ENCODE assay signal across 9 cellular contexts in the genomic region with DNA sequence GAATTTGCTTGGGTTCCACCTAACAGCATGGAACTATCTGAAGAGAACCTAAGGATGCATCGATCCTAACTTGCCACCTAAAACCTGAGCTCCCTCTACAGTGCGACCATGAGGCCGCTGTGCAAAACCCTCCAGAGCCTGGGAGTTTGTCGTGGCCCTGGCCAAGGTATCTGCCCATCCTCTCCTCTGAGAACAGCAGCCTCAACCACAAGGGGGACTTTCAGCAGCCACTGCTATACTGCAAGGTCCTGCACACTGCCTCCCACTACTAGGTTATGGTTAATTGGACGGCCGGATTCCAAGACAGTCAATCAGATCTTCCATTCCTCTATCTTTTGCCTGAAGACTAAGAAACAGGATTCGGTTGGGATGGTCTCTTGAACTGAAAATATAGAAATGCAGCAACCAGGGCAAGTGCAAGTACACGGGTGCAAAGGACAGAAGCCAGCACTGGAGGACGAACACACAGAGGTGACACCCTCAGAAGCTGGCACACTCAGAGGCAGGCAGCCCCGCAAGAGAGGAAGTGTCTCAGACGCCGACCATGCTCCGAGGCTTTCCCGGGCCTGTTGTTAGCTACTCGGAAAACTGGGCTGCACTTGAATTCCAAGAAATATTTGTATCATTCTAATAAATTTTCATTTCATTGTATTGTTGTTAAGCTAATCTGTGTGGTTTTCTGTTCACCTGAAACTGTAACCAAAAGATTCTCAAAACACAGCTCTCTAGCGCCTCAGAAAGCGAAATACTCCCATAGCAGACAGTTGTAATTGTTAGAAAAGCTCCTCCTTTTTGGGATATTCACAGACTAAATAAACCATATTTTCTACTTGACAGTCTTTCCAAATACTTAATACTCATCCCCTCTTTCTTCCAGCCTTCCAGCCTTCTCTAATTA.
DNase-seq lines count a peak whose midpoint lies in the region; ATAC-seq and TF ChIP-seq lines count a peak whose summit lies in the region.
"Had no signal": no experiment of that assay in that cellular context is flagged by ENCODE, and none has a peak within 500 bp of the region (broad histone marks: within the 10 kb centered on the region; RNA-seq: fewer than 3 reads in every experiment).

No MANE protein-coding gene starts in this region.

- H3K9me3 ChIP-seq in heart right ventricle, result no peaks in the 10 kb centered on the region

- intact Hi-C loops in heart right ventricle (cut with DNase I), result loop anchor here in 1 of 10 donors (10.0 kb wide), 1 partner anchor 108 kb away; no protein-coding TSS in a partner anchor

- H3K27me3 ChIP-seq in heart right ventricle, result no peaks in the 10 kb centered on the region

- peak; percentile 72 to 84 for ATAC-seq in activated T-cell treated with anti-CD3 and anti-CD28 coated beads, Interleukin-2, amount 50 U/mL, for 72 hours (replicated peaks in 1 of 2)
- ATAC-seq in heart right ventricle (peak in 7 of 8 donors; percentile 35 to 58 (median 46)), GM19452 (IDR thresholded peaks at IDR 0.05; ENCODE audit: unreplicated experiment) (no peak), GM21576 (IDR thresholded peaks at IDR 0.05; ENCODE audit: unreplicated experiment) (no peak)

- H3K4me1 ChIP-seq in heart right ventricle, result peaks cover 0 to 61% (median 48%) of the 10 kb centered on the region in 9 donors

- H3K27ac ChIP-seq in heart right ventricle, result peak overlapping the region in 4 of 10 donors; percentile 18 to 49 (median 21)

- H3K9me3 Mint-ChIP-seq in activated T-cell treated with anti-CD3 and anti-CD28 coated beads, Interleukin-2, amount 50 U/mL, for 72 hours, result peaks cover 0 to 1% of the 10 kb centered on the region in 2 donors

- 39 to 45% methylated on average over 17 of the region's 17 CpGs for WGBS in heart right ventricle, 2 donors

- H3K27ac Mint-ChIP-seq in activated T-cell treated with anti-CD3 and anti-CD28 coated beads, Interleukin-2, amount 50 U/mL, for 72 hours, result peak overlapping the region; percentile 89
- H3K27ac Mint-ChIP-seq: B cell had no signal

- TF ChIP-seq CTCF in heart right ventricle (IDR thresholded peaks at IDR 0.05), result peak in 3 of 9 donors; percentile 20 to 39 (median 25)

- peaks cover 0 to 3% of the 10 kb centered on the region in 2 donors for H3K36me3 Mint-ChIP-seq in activated T-cell treated with anti-CD3 and anti-CD28 coated beads, Interleukin-2, amount 50 U/mL, for 72 hours (ENCODE audit: insufficient read depth in 2 of 2)

- H3K4me3 ChIP-seq in heart right ventricle, result peak overlapping the region in 1 of 10 donors; percentile 14

- H3K36me3 ChIP-seq in heart right ventricle, result no peaks in the 10 kb centered on the region

- H3K4me3 Mint-ChIP-seq in activated T-cell treated with anti-CD3 and anti-CD28 coated beads, Interleukin-2, amount 50 U/mL, for 72 hours, result peak overlapping the region; percentile 50 to 89
- H3K4me3 Mint-ChIP-seq: B cell had no signal

- H3K27me3 Mint-ChIP-seq in activated T-cell treated with anti-CD3 and anti-CD28 coated beads, Interleukin-2, amount 50 U/mL, for 72 hours (ENCODE audit: low read depth), result no peaks in the 10 kb centered on the region

- peak; percentile 6 for DNase-seq in NCI-H2227 (lab: John Stamatoyannopoulos, UW; ENCODE audit: unreplicated experiment)
- DNase-seq in NCI-H2227 treated with DMSO at 0.1 percent for 48 hours (lab: John Stamatoyannopoulos, UW), result no peak
- peak; percentile 19 to 29 for DNase-seq in activated T-cell treated with anti-CD3 and anti-CD28 coated beads, Interleukin-2, amount 50 U/mL, for 72 hours
- no peak for DNase-seq in heart right ventricle
- DNase-seq in stimulated activated CD8-positive, alpha-beta memory T cell treated with anti-CD3 and anti-CD28 coated beads, Interleukin-12 subunit alpha, Interleukin-12 subunit beta, amount 100 ng/mL, for 4 hours (ENCODE audit: low read depth), result peak; percentile 13
- DNase-seq in NCI-H446 (lab: John Stamatoyannopoulos, UW), result no peak

- peaks cover 21% of the 10 kb centered on the region for H3K4me1 Mint-ChIP-seq in activated T-cell treated with anti-CD3 and anti-CD28 coated beads, Interleukin-2, amount 50 U/mL, for 72 hours (ENCODE audit: low read depth)
- H3K4me1 Mint-ChIP-seq: B cell had no signal

Comparison
In these comparisons a context has a peak if more than half of its experiments do, and no peak if none do; other contexts are left out.
1. DNase-seq: peak in NCI-H2227 (single experiment), activated T-cell treated with anti-CD3 and anti-CD28 coated beads, Interleukin-2, amount 50 U/mL, for 72 hours (2 of 2) and stimulated activated CD8-positive, alpha-beta memory T cell treated with anti-CD3 and anti-CD28 coated beads, Interleukin-12 subunit alpha, Interleukin-12 subunit beta, amount 100 ng/mL, for 4 hours (single experiment); none in NCI-H2227 treated with DMSO at 0.1 percent for 48 hours (single experiment), heart right ventricle (0 of 2) and NCI-H446 (0 of 2).
2. ATAC-seq: peak in activated T-cell treated with anti-CD3 and anti-CD28 coated beads, Interleukin-2, amount 50 U/mL, for 72 hours (2 of 2) and heart right ventricle (7 of 8); none in GM19452 (single experiment) and GM21576 (single experiment).